Comparison of ENCODE assay signal across 19 cellular contexts in genomic region chr2:84823788-84824187, GRCh38. TPM values are rescaled to one million over a fixed set of nuclear protein-coding genes. Genes with fewer than 3 reads are reported as not detected.
DNase-seq lines count a peak whose midpoint lies in the region; ATAC-seq, FAIRE-seq and TF ChIP-seq lines count a peak whose summit lies in the region.
"Had no signal": no experiment of that assay in that cellular context is flagged by ENCODE, and none has a peak within 500 bp of the region (broad histone marks: within the 10 kb centered on the region; RNA-seq: fewer than 3 reads in every experiment).

No MANE protein-coding gene starts in this region.

- no peak overlapping the region for H3K4me2 ChIP-seq in K562 (ENCODE audit: insufficient read depth, low read length)
- H3K4me2 ChIP-seq: BLaER1 treated with 17β-estradiol and CSF1 and Interleukin-3, amounts not matched to agents 10 nM and 100 nM had no signal

- FAIRE-seq in K562 (lab: Jason Lieb, UNC) = no peak
- FAIRE-seq: D721Med, G401.6, GM12891, GM19239, H54 had no signal

- ATAC-seq in K562 (peak; percentile 65), HG03097 (IDR thresholded peaks at IDR 0.05; ENCODE audit: low FRiP score, unreplicated experiment) (no peak), HG02970 (IDR thresholded peaks at IDR 0.05; ENCODE audit: low FRiP score, unreplicated experiment) (no peak), GM19397 (IDR thresholded peaks at IDR 0.05; ENCODE audit: unreplicated experiment) (no peak)
- ATAC-seq: HCT116 had no signal

- H3K9ac ChIP-seq in K562 (ENCODE audit: insufficient read depth in 1 of 2, low read depth in 2 of 2, low read length in 2 of 2) = peak overlapping the region in 1 of 2 experiments; percentile 21; a peak in 1 of 4 replicates
- H3K9ac ChIP-seq: BLaER1 treated with 17β-estradiol and CSF1 and Interleukin-3, amounts not matched to agents 10 nM and 100 nM; GM23248 had no signal

- no peaks in the 10 kb centered on the region for H3K9me3 Mint-ChIP-seq in osteocyte (ENCODE audit: unreplicated experiment)
- H3K9me3 Mint-ChIP-seq: HFFc6 had no signal

- intact Hi-C loops in cardiac septum (cut with DNase I) = no loop called here
- intact Hi-C loops in K562 (cut with micrococcal nuclease) = no loop called here

- 14% methylated on average over 21 of the region's 21 CpGs for WGBS in K562 (ENCODE audit: insufficient coverage, low coverage, missing lambda C conversion rate)

- TF ChIP-seq EP300 in K562 (IDR thresholded peaks at IDR 0.05; ENCODE audit: low read length) = no peak

- H3K27me3 ChIP-seq in right atrium auricular region (no peaks in the 10 kb centered on the region), K562 (ENCODE audit: control insufficient read depth in 2 of 2, insufficient read depth in 2 of 2, low read length in 2 of 2) (peaks cover 2 to 29% of the 10 kb centered on the region in 2 experiments; a peak in 4 of 5 replicates)
- H3K27me3 ChIP-seq: BLaER1 treated with 17β-estradiol and CSF1 and Interleukin-3, amounts not matched to agents 10 nM and 100 nM had no signal

- H3K4me1 ChIP-seq in right atrium auricular region (no peaks in the 10 kb centered on the region), K562 (replicated peaks in 1 of 2; ENCODE audit: control insufficient read depth in 2 of 2, insufficient read depth in 2 of 2, low read length in 2 of 2) (peaks cover 0 to 3% of the 10 kb centered on the region in 2 experiments; a peak in 1 of 5 replicates)
- H3K4me1 ChIP-seq: Caco-2 had no signal

- no peak for TF ChIP-seq POLR2A in K562 (conservative IDR thresholded peaks at IDR 0.05)

- no peaks in the 10 kb centered on the region for H3K36me3 Mint-ChIP-seq in osteocyte (ENCODE audit: unreplicated experiment)

- no peak overlapping the region for H3K27ac ChIP-seq in right atrium auricular region
- H3K27ac ChIP-seq in K562 (ENCODE audit: extremely low read depth, low read depth, low read length) = no peak overlapping the region
- H3K27ac ChIP-seq: BLaER1 treated with 17β-estradiol and CSF1 and Interleukin-3, amounts not matched to agents 10 nM and 100 nM; GM23248; HL-60 had no signal

- no peaks in the 10 kb centered on the region for H3K9me1 ChIP-seq in K562 (ENCODE audit: control insufficient read depth, insufficient read depth, low read length)

- in situ Hi-C loops in K562 (cut with MboI) = no loop called here

- TF ChIP-seq CTCF in right atrium auricular region (IDR thresholded peaks at IDR 0.05) (no peak), K562 (IDR thresholded peaks at IDR 0.05 in 2 of 3, conservative IDR thresholded peaks at IDR 0.05 in 1 of 3; ENCODE audit: insufficient read depth in 2 of 3, low read depth in 1 of 3, low read length in 3 of 3) (no peak), osteocyte (IDR thresholded peaks at IDR 0.05) (no peak)

- DNase-seq in cardiac septum (ENCODE audit: low spot score) (peak; percentile 72), right atrium auricular region (ENCODE audit: low spot score) (no peak), K562 (ENCODE audit: extremely low read depth in 1 of 4, low spot score in 3 of 4) (peak in 1 of 4 experiments; percentile 7), osteocyte (ENCODE audit: extremely low spot score, unreplicated experiment) (peak; percentile 76)
- DNase-seq: Caco-2, GM23248, HFFc6 had no signal

- no peak overlapping the region for H3K27ac Mint-ChIP-seq in osteocyte (ENCODE audit: unreplicated experiment)
- H3K27ac Mint-ChIP-seq: B cell, HFFc6 had no signal

- no peaks in the 10 kb centered on the region for H4K20me1 ChIP-seq in K562 (replicated peaks; ENCODE audit: control insufficient read depth, insufficient read depth, low read length)
- H4K20me1 ChIP-seq: BLaER1 treated with 17β-estradiol and CSF1 and Interleukin-3, amounts not matched to agents 10 nM and 100 nM had no signal

- no peaks in the 10 kb centered on the region for H3K4me1 Mint-ChIP-seq in osteocyte (ENCODE audit: unreplicated experiment)
- H3K4me1 Mint-ChIP-seq: B cell had no signal

- H3K79me2 ChIP-seq in K562 (ENCODE audit: control insufficient read depth, insufficient read depth, low read length) = no peaks in the 10 kb centered on the region

- no peak for TF ChIP-seq RAD21 in K562 (CRISPR knock-in tag; conservative IDR thresholded peaks at IDR 0.05 in 1 of 2, IDR thresholded peaks at IDR 0.05 in 1 of 2)

- BruUV-seq in K562 (replicated peaks; lab: Mats Ljungman, UMichigan) = no TSS peak

- H3K36me3 ChIP-seq in right atrium auricular region (no peaks in the 10 kb centered on the region), K562 (ENCODE audit: control insufficient read depth, insufficient read depth, low read length) (no peaks in the 10 kb centered on the region)
- H3K36me3 ChIP-seq: BLaER1 treated with 17β-estradiol and CSF1 and Interleukin-3, amounts not matched to agents 10 nM and 100 nM had no signal

- H3K4me3 ChIP-seq in right atrium auricular region (no peak overlapping the region), K562 (no peak overlapping the region)
- H3K4me3 ChIP-seq: BLaER1 treated with 17β-estradiol and CSF1 and Interleukin-3, amounts not matched to agents 10 nM and 100 nM; GM23248 had no signal

- POLR2A ChIA-PET in K562 (lab: Yijun Ruan, JAX) = no interaction called here

- H3K27me3 Mint-ChIP-seq in osteocyte (ENCODE audit: unreplicated experiment) = peaks cover 15% of the 10 kb centered on the region
- H3K27me3 Mint-ChIP-seq: B cell had no signal

- CTCF ChIA-PET in K562 (lab: Yijun Ruan, JAX; ENCODE audit: low intra/inter-chr PET ratio) = no interaction called here

- H3K9me3 ChIP-seq in right atrium auricular region (no peaks in the 10 kb centered on the region), K562 (replicated peaks; ENCODE audit: control insufficient read depth, insufficient read depth, low read depth, low read length) (no peaks in the 10 kb centered on the region)
- H3K9me3 ChIP-seq: Caco-2 had no signal

- H2AFZ ChIP-seq in K562 (ENCODE audit: low read depth, low read length) = no peak overlapping the region
- H2AFZ ChIP-seq: GM23248 had no signal

- no peak overlapping the region for H3K4me3 Mint-ChIP-seq in osteocyte (ENCODE audit: unreplicated experiment)
- H3K4me3 Mint-ChIP-seq: B cell, HFFc6 had no signal

TF ChIP-seq in K562, 482 proteins besides CTCF, POLR2A, EP300 and RAD21 (continues in another document):
- TF ChIP-seq SIN3A (IDR thresholded peaks at IDR 0.05; ENCODE audit: borderline replicate concordance in 2 of 2, control insufficient read depth in 1 of 2, low read depth in 2 of 2, low read length in 2 of 2) (no peak), SREBF2 (CRISPR knock-in tag; IDR thresholded peaks at IDR 0.05) (no peak), SRF (CRISPR knock-in tag; IDR thresholded peaks at IDR 0.05) (no peak), FOXA1 (IDR thresholded peaks at IDR 0.05; ENCODE audit: borderline replicate concordance) (no peak), HNRNPL (IDR thresholded peaks at IDR 0.05; ENCODE audit: low read depth, low read length) (no peak), GABPA (tag; conservative IDR thresholded peaks at IDR 0.05; ENCODE audit: low read depth) (peak; percentile 64), ZBTB11 (CRISPR knock-in tag; IDR thresholded peaks at IDR 0.05) (peak in 1 of 3 experiments; percentile 92; a peak in 2 of 6 replicates), EWSR1 (IDR thresholded peaks at IDR 0.05; ENCODE audit: borderline replicate concordance, low read depth, partially characterized antibody) (no peak), SP1 (CRISPR knock-in tag; IDR thresholded peaks at IDR 0.05) (no peak)

RNA-seq across cellular contexts. Expression of gene TRABD2A, which starts 57.1 kb away (rescaled TPM):
- total RNA-seq in cardiac septum (0.54 TPM), right atrium auricular region (1 to 10 TPM; 1.2 to 1.7 TPM), K562 (2014; rRNA removed) (0.12 and 0.18 TPM in 2 replicates), K562 (2014; rRNA removed; fragmentation: Illumina TruSeq; extraction: Trizol) (0.16 and 0.25 TPM in 2 replicates), K562 (2015; rRNA removed; fragmentation: Illumina TruSeq; extraction: Trizol) (0.36 TPM in 1 of 2 replicates, not detected in the other), K562 (2021) (0.31 and 0.33 TPM in 2 replicates), osteocyte (0.21 and 0.99 TPM in 2 replicates)
- 0.42 TPM in 1 of 2 replicates, not detected in the other for total RNA-seq in K562 (2011; cell fraction: chromatin; rRNA removed; ENCODE audit: low replicate concordance)
- total RNA-seq in K562 (2011; cell fraction: nucleolus; rRNA removed) = 0.17 and 0.79 TPM in 2 replicates
- 0.44 and 0.53 TPM in 2 replicates for total RNA-seq in K562 (2011; cell fraction: nucleoplasm; rRNA removed)
- polyA plus RNA-seq in K562 (2011; rRNA removed) (0.14 and 0.45 TPM in 2 replicates), K562 (2014; fragmentation: Illumina TruSeq; extraction: Trizol) (0.07 TPM in 1 of 2 replicates, not detected in the other), K562 (2014; fragmentation: Nextera tagmentation; extraction: Ambion mirVana) (under 1 TPM; 0.08 to 0.38 TPM), K562 (2014; rRNA removed) (0.09 TPM in 1 of 2 replicates, not detected in the other)
- 0.41 and 0.49 TPM in 2 replicates for polyA plus RNA-seq in K562 (2011; cell fraction: cytosol; rRNA removed)
- polyA plus RNA-seq in K562 (2011; cell fraction: nucleus; rRNA removed) = 0.36 TPM in 1 of 2 replicates, not detected in the other
- 0.25 and 0.47 TPM in 2 replicates for polyA plus RNA-seq in K562 (2012)
- 0.42 and 0.95 TPM in 2 replicates for polyA minus RNA-seq in K562 (2011; rRNA and poly(A)+ RNA removed)
- polyA minus RNA-seq in K562 (2011; cell fraction: cytosol; rRNA and poly(A)+ RNA removed) = 0.48 TPM in 1 of 2 replicates, not detected in the other
- 0.11 and 0.54 TPM in 2 replicates for polyA minus RNA-seq in K562 (2011; cell fraction: nucleus; rRNA and poly(A)+ RNA removed)
